Comparison of ENCODE assay signal across 25 cellular contexts in genomic region chr10:49575489-49576072, GRCh38. TPM values are rescaled to one million over a fixed set of nuclear protein-coding genes. Genes with fewer than 3 reads are reported as not detected.
"Had no signal": no experiment of that assay in that cellular context is flagged by ENCODE, and none has a peak within 500 bp of the region (broad histone marks: within the 10 kb centered on the region; RNA-seq: fewer than 3 reads in every experiment).

No MANE protein-coding gene starts in this region.

- H3K4me1 ChIP-seq: SJSA1 had no signal

- H3K9me3 Mint-ChIP-seq: IgD-negative memory B cell had no signal

- H3K4me3 Mint-ChIP-seq: IgD-negative memory B cell had no signal

- H3K36me3 ChIP-seq: MG63, SJSA1 had no signal

- DNase-seq: KBM-7, MG63, NCI-H1092, NCI-H1105 treated with DMSO at 0.1 percent for 48 hours, NCI-H1417 treated with DMSO at 0.1 percent for 48 hours, NCI-H146, NCI-H1694 treated with DMSO at 0.1 percent for 48 hours, NCI-H1930, NCI-H2081, NCI-H2107, NCI-H226, NCI-H446, NCI-H510A, NCI-H524 treated with DMSO at 0.1 percent for 48 hours, NCI-H69, NCI-H774, Right ventricle myocardium superior, RPMI8226, SIG-M5 had no signal

- H3K27ac Mint-ChIP-seq: IgD-negative memory B cell had no signal

- H3K27ac ChIP-seq: SJSA1, SK-N-MC had no signal

- FAIRE-seq: RCC 7860 had no signal

- H3K27me3 ChIP-seq: MG63, SJSA1 had no signal

- H3K4me3 ChIP-seq: MG63, SJSA1, SK-N-MC had no signal

- H3K4me1 Mint-ChIP-seq: IgD-negative memory B cell had no signal

- H3K9me3 ChIP-seq: SJSA1 had no signal

RNA-seq across cellular contexts. Expression of gene SLC18A3, which starts 34.5 kb away (rescaled TPM):
- total RNA-seq: HT-29, LHCN-M2, Right ventricle myocardium superior, SJSA1 had no signal
- polyA plus RNA-seq: IgD-negative memory B cell had no signal

RNA-seq across cellular contexts. Expression of gene CHAT, which starts 38.3 kb away (rescaled TPM):
- total RNA-seq: HT-29, LHCN-M2, Right ventricle myocardium superior, SJSA1 had no signal
- polyA plus RNA-seq: IgD-negative memory B cell had no signal
